8 cellular contexts compared by ENCODE assay signal in the genomic region with DNA sequence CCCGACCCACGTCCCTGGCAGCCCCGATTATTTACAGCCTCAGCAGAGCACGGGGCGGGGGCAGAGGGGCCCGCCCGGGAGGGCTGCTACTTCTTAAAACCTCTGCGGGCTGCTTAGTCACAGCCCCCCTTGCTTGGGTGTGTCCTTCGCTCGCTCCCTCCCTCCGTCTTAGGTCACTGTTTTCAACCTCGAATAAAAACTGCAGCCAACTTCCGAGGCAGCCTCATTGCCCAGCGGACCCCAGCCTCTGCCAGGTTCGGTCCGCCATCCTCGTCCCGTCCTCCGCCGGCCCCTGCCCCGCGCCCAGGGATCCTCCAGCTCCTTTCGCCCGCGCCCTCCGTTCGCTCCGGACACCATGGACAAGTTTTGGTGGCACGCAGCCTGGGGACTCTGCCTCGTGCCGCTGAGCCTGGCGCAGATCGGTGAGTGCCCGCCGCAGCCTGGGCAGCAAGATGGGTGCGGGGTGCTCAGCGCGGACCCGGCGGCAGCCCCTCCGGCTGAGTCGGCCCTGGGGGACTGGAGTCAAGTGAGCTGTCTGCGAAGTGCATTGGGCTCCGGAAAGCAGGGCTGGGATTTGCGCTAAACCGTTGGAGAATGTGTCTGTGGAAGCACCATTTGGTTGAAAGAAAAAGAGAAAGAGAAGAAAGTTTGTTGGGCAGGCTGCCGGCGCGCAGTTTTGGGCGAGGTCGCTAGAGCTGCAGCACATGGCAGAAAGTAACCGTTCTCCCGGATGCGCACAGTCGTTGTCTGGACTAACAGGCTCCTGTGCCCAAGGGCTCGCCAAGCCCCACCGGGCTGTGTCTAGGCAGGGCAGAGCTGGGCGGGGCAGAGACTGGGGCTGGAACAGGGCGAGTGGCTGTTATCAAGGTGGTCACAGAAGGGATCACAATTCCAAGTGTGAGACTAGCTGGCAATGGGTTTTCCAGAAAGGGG. TPM values are rescaled to one million over a fixed set of nuclear protein-coding genes. Genes with fewer than 3 reads are reported as not detected.
DNase-seq lines count a peak whose midpoint lies in the region; ATAC-seq, FAIRE-seq and TF ChIP-seq lines count a peak whose summit lies in the region.

A gene (plus strand): TSS at position 223 of the 933 bp plus-strand sequence. CDS start 133 bp downstream, at position 356.

- no peak for FAIRE-seq in A549 (lab: Jason Lieb, UNC)

- H3K27me3 ChIP-seq in adipocyte (replicated peaks; ENCODE audit: control insufficient read depth, insufficient read depth, low read length) = no peaks in the 10 kb centered on the region

- peak within 1 kb of the TSS; percentile 96 to 98 for H3K27ac ChIP-seq in A549

- POLR2A ChIA-PET in A549 (lab: Yijun Ruan, JAX) = interaction anchor here (0.8 to 2.6 kb wide), 8 partner anchors 11 to 217 kb away, joined by 3 to 20 read pairs (median 5); no protein-coding TSS in a partner anchor

- H3K4me3 ChIP-seq in A549 (peak within 1 kb of the TSS; percentile 79), adipocyte (ENCODE audit: low read length) (peak within 1 kb of the TSS; percentile 92)

- no peaks in the 10 kb centered on the region for H3K36me3 ChIP-seq in adipocyte (ENCODE audit: control insufficient read depth, insufficient read depth, low read length, severe bottlenecking)

- peak in 1 of 2 experiments; percentile 9; a peak in 1 of 5 replicates for TF ChIP-seq RAD21 in A549 (conservative IDR thresholded peaks at IDR 0.05 in 1 of 2, IDR thresholded peaks at IDR 0.05 in 1 of 2)

- TF ChIP-seq CTCF in A549 (IDR thresholded peaks at IDR 0.05) = no peak

- intact Hi-C loops in T-helper 1 cell treated with Interleukin-12 subunit alpha and Interleukin-12 subunit beta and Interleukin-4 antibody, amounts not matched to agents 30 ng/mL and 1 ng/mL, for 36 hours (cut with micrococcal nuclease) = loop anchor here (1.0 to 2.0 kb wide), 7 partner anchors 13 to 222 kb away; a partner anchor contains a TSS
- intact Hi-C loops in left ventricle myocardium superior (cut with micrococcal nuclease) = no loop called here

- peak; percentile 80 to 83 for DNase-seq in A549 (ENCODE audit: low read depth in 1 of 2, low spot score in 1 of 2)
- DNase-seq in adipocyte (ENCODE audit: low read depth) = peak; percentile 89
- DNase-seq in left ventricle myocardium superior = peak; percentile 74
- DNase-seq in retina = peak; percentile 81
- no peak for DNase-seq in HPDE6-E6E7 (ENCODE audit: extremely low spot score)

- H3K4me2 ChIP-seq in A549 = peak within 1 kb of the TSS; percentile 98

- peak; percentile 72 to 82 for ATAC-seq in A549
- peak; percentile 32 for ATAC-seq in GM18858 (IDR thresholded peaks at IDR 0.05; ENCODE audit: unreplicated experiment)
- peak; percentile 37 for ATAC-seq in HG03439 (IDR thresholded peaks at IDR 0.05; ENCODE audit: unreplicated experiment)
- peak; percentile 80 for ATAC-seq in left ventricle myocardium superior

- peaks cover 60% of the 10 kb centered on the region for H3K4me1 ChIP-seq in A549
- H3K4me1 ChIP-seq in adipocyte (ENCODE audit: control insufficient read depth, insufficient read depth, low read length) = peaks cover 49% of the 10 kb centered on the region

- WGBS in A549 (ENCODE audit: missing lambda C conversion rate) = under 1% methylated on average over 24 of the region's 59 CpGs

- no peaks in the 10 kb centered on the region for H3K9me3 ChIP-seq in A549
- no peaks in the 10 kb centered on the region for H3K9me3 ChIP-seq in adipocyte (ENCODE audit: control insufficient read depth, low read length)

- peak; percentile 92 for TF ChIP-seq POLR2A in A549 (IDR thresholded peaks at IDR 0.05; ENCODE audit: low read length)

- CTCF ChIA-PET in A549 (lab: Yijun Ruan, JAX) = interaction anchor here (0.7 to 1.9 kb wide), 12 partner anchors 9 to 773 kb away, joined by 3 to 13 read pairs (median 3); no protein-coding TSS in a partner anchor

- peak within 1 kb of the TSS; percentile 96 for H3K9ac ChIP-seq in adipocyte (ENCODE audit: low read length)

- no peak for TF ChIP-seq EP300 in A549 (IDR thresholded peaks at IDR 0.05)

TF ChIP-seq in A549, 52 proteins besides CTCF, POLR2A, EP300 and RAD21 (continues in another document):
- no peak for TF ChIP-seq KDM5A (IDR thresholded peaks at IDR 0.05)
- no peak for TF ChIP-seq NPAS2 (CRISPR knock-in tag; IDR thresholded peaks at IDR 0.05; ENCODE audit: borderline replicate concordance)
- TF ChIP-seq FOSL2 (IDR thresholded peaks at IDR 0.05) = no peak
- TF ChIP-seq FOSL2 (CRISPR knock-in tag; IDR thresholded peaks at IDR 0.05) = no peak
- no peak for TF ChIP-seq ZFP36 (IDR thresholded peaks at IDR 0.05; ENCODE audit: borderline replicate concordance, partially characterized antibody)
- TF ChIP-seq, protein P1, sequence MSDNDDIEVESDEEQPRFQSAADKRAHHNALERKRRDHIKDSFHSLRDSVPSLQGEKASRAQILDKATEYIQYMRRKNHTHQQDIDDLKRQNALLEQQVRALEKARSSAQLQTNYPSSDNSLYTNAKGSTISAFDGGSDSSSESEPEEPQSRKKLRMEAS (IDR thresholded peaks at IDR 0.05) = peak; percentile 62
- TF ChIP-seq EHF (CRISPR knock-in tag; IDR thresholded peaks at IDR 0.05) = no peak
- no peak for TF ChIP-seq ZC3H11A (IDR thresholded peaks at IDR 0.05)
- TF ChIP-seq FOSB (CRISPR knock-in tag; IDR thresholded peaks at IDR 0.05) = no peak
- no peak for TF ChIP-seq CHD2 (IDR thresholded peaks at IDR 0.05; ENCODE audit: low read length, partially characterized antibody)
- no peak for TF ChIP-seq HOXA7 (CRISPR knock-in tag; IDR thresholded peaks at IDR 0.05)
- no peak; the same call in 2 of the 3 replicates for TF ChIP-seq SMC3 (IDR thresholded peaks at IDR 0.05)
- TF ChIP-seq ESRRA (IDR thresholded peaks at IDR 0.05; ENCODE audit: borderline replicate concordance, low read length) = no peak
- TF ChIP-seq, protein P2, sequence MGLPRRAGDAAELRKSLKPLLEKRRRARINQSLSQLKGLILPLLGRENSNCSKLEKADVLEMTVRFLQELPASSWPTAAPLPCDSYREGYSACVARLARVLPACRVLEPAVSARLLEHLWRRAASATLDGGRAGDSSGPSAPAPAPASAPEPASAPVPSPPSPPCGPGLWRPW (IDR thresholded peaks at IDR 0.05) = no peak
- TF ChIP-seq CBX2 (IDR thresholded peaks at IDR 0.05; ENCODE audit: borderline replicate concordance, low read depth) = no peak
- 0 out of 2 replicates have a peak, but pooled peaks have one; percentile 52 for TF ChIP-seq RNF2 (IDR thresholded peaks at IDR 0.05; ENCODE audit: borderline replicate concordance, low read depth)
- TF ChIP-seq JUNB (IDR thresholded peaks at IDR 0.05) = no peak
- TF ChIP-seq, protein P3, sequence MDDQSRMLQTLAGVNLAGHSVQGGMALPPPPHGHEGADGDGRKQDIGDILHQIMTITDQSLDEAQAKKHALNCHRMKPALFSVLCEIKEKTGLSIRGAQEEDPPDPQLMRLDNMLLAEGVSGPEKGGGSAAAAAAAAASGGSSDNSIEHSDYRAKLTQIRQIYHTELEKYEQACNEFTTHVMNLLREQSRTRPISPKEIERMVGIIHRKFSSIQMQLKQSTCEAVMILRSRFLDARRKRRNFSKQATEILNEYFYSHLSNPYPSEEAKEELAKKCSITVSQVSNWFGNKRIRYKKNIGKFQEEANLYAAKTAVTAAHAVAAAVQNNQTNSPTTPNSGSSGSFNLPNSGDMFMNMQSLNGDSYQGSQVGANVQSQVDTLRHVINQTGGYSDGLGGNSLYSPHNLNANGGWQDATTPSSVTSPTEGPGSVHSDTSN (IDR thresholded peaks at IDR 0.05) = no peak
- peak; percentile 37; the same call in 1 of the 2 replicates for TF ChIP-seq PHF8 (IDR thresholded peaks at IDR 0.05; ENCODE audit: borderline replicate concordance, low read depth)
- TF ChIP-seq RFX5 (IDR thresholded peaks at IDR 0.05) = no peak
- TF ChIP-seq CBX8 (IDR thresholded peaks at IDR 0.05) = no peak
- TF ChIP-seq JUN (IDR thresholded peaks at IDR 0.05) = peak; percentile 75 to 90; a peak in 4 of 5 replicates
- TF ChIP-seq, protein P4, sequence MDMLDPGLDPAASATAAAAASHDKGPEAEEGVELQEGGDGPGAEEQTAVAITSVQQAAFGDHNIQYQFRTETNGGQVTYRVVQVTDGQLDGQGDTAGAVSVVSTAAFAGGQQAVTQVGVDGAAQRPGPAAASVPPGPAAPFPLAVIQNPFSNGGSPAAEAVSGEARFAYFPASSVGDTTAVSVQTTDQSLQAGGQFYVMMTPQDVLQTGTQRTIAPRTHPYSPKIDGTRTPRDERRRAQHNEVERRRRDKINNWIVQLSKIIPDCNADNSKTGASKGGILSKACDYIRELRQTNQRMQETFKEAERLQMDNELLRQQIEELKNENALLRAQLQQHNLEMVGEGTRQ (IDR thresholded peaks at IDR 0.05) = no peak
- no peak for TF ChIP-seq BHLHE40 (IDR thresholded peaks at IDR 0.05; ENCODE audit: low read depth, low read length)
- TF ChIP-seq HEYL (CRISPR knock-in tag; IDR thresholded peaks at IDR 0.05) = no peak
- TF ChIP-seq FOXS1 (CRISPR knock-in tag; IDR thresholded peaks at IDR 0.05) = no peak
- no peak; the same call in 1 of the 2 replicates for TF ChIP-seq MYC (IDR thresholded peaks at IDR 0.05; ENCODE audit: borderline replicate concordance, low read length)
- TF ChIP-seq HDAC2 (IDR thresholded peaks at IDR 0.05) = no peak; the same call in 1 of the 2 replicates
- no peak for TF ChIP-seq RARB (CRISPR knock-in tag; IDR thresholded peaks at IDR 0.05)
- no peak for TF ChIP-seq CEBPB (IDR thresholded peaks at IDR 0.05)
- TF ChIP-seq, protein P5, sequence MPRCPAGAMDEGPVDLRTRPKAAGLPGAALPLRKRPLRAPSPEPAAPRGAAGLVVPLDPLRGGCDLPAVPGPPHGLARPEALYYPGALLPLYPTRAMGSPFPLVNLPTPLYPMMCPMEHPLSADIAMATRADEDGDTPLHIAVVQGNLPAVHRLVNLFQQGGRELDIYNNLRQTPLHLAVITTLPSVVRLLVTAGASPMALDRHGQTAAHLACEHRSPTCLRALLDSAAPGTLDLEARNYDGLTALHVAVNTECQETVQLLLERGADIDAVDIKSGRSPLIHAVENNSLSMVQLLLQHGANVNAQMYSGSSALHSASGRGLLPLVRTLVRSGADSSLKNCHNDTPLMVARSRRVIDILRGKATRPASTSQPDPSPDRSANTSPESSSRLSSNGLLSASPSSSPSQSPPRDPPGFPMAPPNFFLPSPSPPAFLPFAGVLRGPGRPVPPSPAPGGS (IDR thresholded peaks at IDR 0.05) = peak; percentile 90

RNA-seq across cellular contexts. Expression of the gene that starts here (rescaled TPM):
- 309 and 350 TPM in 2 replicates for polyA plus RNA-seq in A549 (2011; rRNA removed)
- polyA plus RNA-seq in A549 (2012; cell fraction: cytosol; rRNA removed) = 153 and 218 TPM in 2 replicates
- polyA plus RNA-seq in A549 (2012; cell fraction: nucleus; rRNA removed) = 265 and 417 TPM in 2 replicates
- polyA plus RNA-seq in A549 (2017; fragmentation: RNase III; extraction: RNeasy Plus Mini Kit Qiagen cat#74134 plus additional on column Dnase treatment) = 545 to 587 TPM (median 585 TPM) in 3 replicates
- polyA minus RNA-seq in A549 (2011; rRNA and poly(A)+ RNA removed) = 385 and 445 TPM in 2 replicates
- 356 and 359 TPM in 2 replicates for total RNA-seq in T-helper 1 cell treated with Interleukin-12 subunit alpha and Interleukin-12 subunit beta and Interleukin-4 antibody, amounts not matched to agents 30 ng/mL and 1 ng/mL, for 36 hours
- total RNA-seq in left ventricle myocardium superior = 19.6 TPM

Comparison
In these comparisons a context has a peak if more than half of its experiments do, and no peak if none do; other contexts are left out.
1. RNA of the gene that starts here (total RNA-seq): 356 to 359 TPM in T-helper 1 cell treated with Interleukin-12 subunit alpha and Interleukin-12 subunit beta and Interleukin-4 antibody, amounts not matched to agents 30 ng/mL and 1 ng/mL, for 36 hours; 19.6 TPM in left ventricle myocardium superior (single experiment); every median in the first group is over 10 times any median in the second.
2. Peak in every context shown above with its lines, with median percentiles within 50 percentile points of each other: ATAC-seq.